Comparison of ENCODE assay signal across 8 cellular contexts in genomic region chr10:43689955-43690771, GRCh38. TPM values are rescaled to one million over a fixed set of nuclear protein-coding genes. Genes with fewer than 3 reads are reported as not detected.
DNase-seq lines count a peak whose midpoint lies in the region; ATAC-seq and TF ChIP-seq lines count a peak whose summit lies in the region.

No MANE protein-coding gene starts in this region.

- peak; percentile 97 for ATAC-seq in GM18867 (IDR thresholded peaks at IDR 0.05; ENCODE audit: unreplicated experiment)
- peak; percentile 98 for ATAC-seq in HG03103 (IDR thresholded peaks at IDR 0.05; ENCODE audit: low read depth, unreplicated experiment)

- H3K4me3 ChIP-seq in AG09309 (ENCODE audit: control insufficient read depth, low read depth, low read length) = peak overlapping the region; percentile 53

- no peaks in the 10 kb centered on the region for H3K9me3 Mint-ChIP-seq in endothelial cell (ENCODE audit: unreplicated experiment)

- H3K36me3 Mint-ChIP-seq in endothelial cell (ENCODE audit: low read depth, unreplicated experiment) = no peaks in the 10 kb centered on the region

- H3K27me3 Mint-ChIP-seq in endothelial cell (ENCODE audit: unreplicated experiment) = peaks cover 10% of the 10 kb centered on the region

- H3K4me1 Mint-ChIP-seq in endothelial cell (ENCODE audit: unreplicated experiment) = peaks cover 8% of the 10 kb centered on the region

- peak overlapping the region; percentile 85 for H3K4me3 Mint-ChIP-seq in endothelial cell (ENCODE audit: unreplicated experiment)

- TF ChIP-seq CTCF in AG09309 (IDR thresholded peaks at IDR 0.05; ENCODE audit: control insufficient read depth, insufficient read depth, low read depth, low read length, missing control alignments) (peak; percentile 71), endothelial cell (IDR thresholded peaks at IDR 0.05; ENCODE audit: unreplicated experiment) (peak; percentile 97)

- DNase-seq in AG09309 (ENCODE audit: low read depth) = no peak
- peak; percentile 70 for DNase-seq in NCI-H774 (lab: John Stamatoyannopoulos, UW)
- peak; percentile 97 for DNase-seq in activated CD8-positive, alpha-beta memory T cell treated with anti-CD3 and anti-CD28 coated beads, Interleukin-2, amount 50 U/mL, for 48 hours
- peak; percentile 88 for DNase-seq in endothelial cell (ENCODE audit: low spot score)
- DNase-seq in midbrain (lab: John Stamatoyannopoulos, UW) = peak; percentile 82
- peak; percentile 84 for DNase-seq in stimulated activated CD8-positive, alpha-beta memory T cell treated with anti-CD3 and anti-CD28 coated beads, Interleukin-15, amount 100 ng/mL, for 24 hours (ENCODE audit: low read depth)

- H3K27ac Mint-ChIP-seq in endothelial cell (ENCODE audit: unreplicated experiment) = peak overlapping the region; percentile 54

RNA-seq across cellular contexts. Expression of gene ZNF32, which starts 41.5 kb away (rescaled TPM):
- 25.7 TPM for total RNA-seq in endothelial cell (ENCODE audit: unreplicated experiment)
